8 cellular contexts compared by ENCODE assay signal in genomic region chr19:11506101-11506555, GRCh38. TPM values are rescaled to one million over a fixed set of nuclear protein-coding genes. Genes with fewer than 3 reads are reported as not detected.
DNase-seq lines count a peak whose midpoint lies in the region; ATAC-seq and TF ChIP-seq lines count a peak whose summit lies in the region.

No MANE protein-coding gene starts in this region.

- no peak for TF ChIP-seq CTCF in Calu3 (IDR thresholded peaks at IDR 0.05; ENCODE audit: unreplicated experiment)
- TF ChIP-seq CTCF in KMS-11 (conservative IDR thresholded peaks at IDR 0.05; ENCODE audit: low read depth, low read length) = no peak
- TF ChIP-seq CTCF in choroid plexus epithelial cell (conservative IDR thresholded peaks at IDR 0.05; ENCODE audit: low read depth, low read length) = no peak

- H3K4me3 Mint-ChIP-seq in Calu3 (ENCODE audit: low read depth, unreplicated experiment) = peak overlapping the region; percentile 78

- no peak overlapping the region for H3K4me3 ChIP-seq in KMS-11 (IDR thresholded peaks at IDR 0.05; ENCODE audit: insufficient read depth, low read depth, low read length)
- H3K4me3 ChIP-seq in choroid plexus epithelial cell (ENCODE audit: low read depth, low read length) = peak overlapping the region; percentile 75
- peak overlapping the region; percentile 56 for H3K4me3 ChIP-seq in mucosa of stomach (ENCODE audit: low read length)

- H3K9me3 ChIP-seq in mucosa of stomach (ENCODE audit: control insufficient read depth, low read length) = no peaks in the 10 kb centered on the region

- H3K36me3 Mint-ChIP-seq in Calu3 (ENCODE audit: insufficient read depth, unreplicated experiment) = peaks cover 38% of the 10 kb centered on the region

- DNase-seq in Calu3 (no peak), choroid plexus epithelial cell (ENCODE audit: low read depth) (no peak), GF-D8 (lab: John Stamatoyannopoulos, UW) (no peak), HK-2 (ENCODE audit: unreplicated experiment) (no peak), EL (no peak)

- H3K4me1 ChIP-seq in KMS-11 (ENCODE audit: low read depth, poor library complexity, severe bottlenecking) (peaks cover 10% of the 10 kb centered on the region), mucosa of stomach (ENCODE audit: control insufficient read depth, insufficient read depth, low read length) (peaks cover 11% of the 10 kb centered on the region)

- intact Hi-C loops in Calu3 (cut with micrococcal nuclease; ENCODE audit: unreplicated experiment) = no loop called here

- peak overlapping the region; percentile 53; the same call in 1 of the 2 replicates for H3K4me2 ChIP-seq in KMS-11

- H3K27ac ChIP-seq in KMS-11 = peak overlapping the region; percentile 76; the same call in 1 of the 2 replicates

- H3K9ac ChIP-seq in KMS-11 (peak overlapping the region; percentile 78; the same call in 1 of the 2 replicates), mucosa of stomach (ENCODE audit: low read length) (peak overlapping the region; percentile 80)

- peak overlapping the region; percentile 88 for H3K27ac Mint-ChIP-seq in Calu3 (ENCODE audit: unreplicated experiment)

- peak overlapping the region; percentile 39 for H2AFZ ChIP-seq in KMS-11 (ENCODE audit: low read depth)

- no peaks in the 10 kb centered on the region for H4K20me1 ChIP-seq in KMS-11 (ENCODE audit: insufficient read depth)

- CTCF ChIA-PET in Calu3 (lab: Charles Lee) = no interaction called here

- H3K4me1 Mint-ChIP-seq in Calu3 (ENCODE audit: low read depth, unreplicated experiment) = no peaks in the 10 kb centered on the region

- H3K36me3 ChIP-seq in KMS-11 (ENCODE audit: insufficient read depth) = no peaks in the 10 kb centered on the region
- H3K36me3 ChIP-seq in mucosa of stomach (ENCODE audit: control insufficient read depth, insufficient read depth, low read length) = no peaks in the 10 kb centered on the region

- TSS peak; percentile 74 for BruUV-seq in Calu3 (replicated peaks; lab: Mats Ljungman, UMichigan)

- ATAC-seq in GM21723 (IDR thresholded peaks at IDR 0.05; ENCODE audit: unreplicated experiment) = peak; percentile 34

- H3K79me2 ChIP-seq in KMS-11 (ENCODE audit: insufficient read depth, low read depth) = no peaks in the 10 kb centered on the region

- no peaks in the 10 kb centered on the region for H3K27me3 ChIP-seq in KMS-11 (ENCODE audit: insufficient read depth, low read depth)
- no peaks in the 10 kb centered on the region for H3K27me3 ChIP-seq in mucosa of stomach (ENCODE audit: control insufficient read depth, insufficient read depth, low read length)

- no peaks in the 10 kb centered on the region for H3K27me3 Mint-ChIP-seq in Calu3 (ENCODE audit: unreplicated experiment)

- H3K9me3 Mint-ChIP-seq in Calu3 (ENCODE audit: low read depth, unreplicated experiment) = no peaks in the 10 kb centered on the region

RNA-seq across cellular contexts. Expression of gene ZNF653, which starts 0.5 kb away (rescaled TPM):
- 8.8 and 9.5 TPM in 2 replicates for total RNA-seq in Calu3 (2022)

RNA-seq across cellular contexts. Expression of gene ECSIT, which starts 22.8 kb away (rescaled TPM):
- total RNA-seq in Calu3 (2022) = 19.3 and 22.1 TPM in 2 replicates

RNA-seq across cellular contexts. Expression of gene ELAVL3, which starts 25.3 kb away (rescaled TPM):
- not detected in 2 replicates for total RNA-seq in Calu3 (2022)

RNA-seq across cellular contexts. Expression of gene CNN1, which starts 32.5 kb away (rescaled TPM):
- not detected in 2 replicates for total RNA-seq in Calu3 (2022)

RNA-seq across cellular contexts. Expression of gene ELOF1, which starts 52.9 kb away (rescaled TPM):
- total RNA-seq in Calu3 (2022) = 36.5 and 38.3 TPM in 2 replicates
